ENCODE assay signal across 16 cellular contexts in genomic region chr10:47239211-47239610, GRCh38.
"Had no signal": no experiment of that assay in that cellular context is flagged by ENCODE, and none has a peak within 500 bp of the region (broad histone marks: within the 10 kb centered on the region; RNA-seq: fewer than 3 reads in every experiment).

No MANE protein-coding gene starts in this region.

- ATAC-seq: heart left ventricle; lower lobe of right lung; natural killer cell treated with Interleukin-12 subunit alpha and Interleukin-12 subunit beta and Interleukin-15 and Interleukin-18, amount 100 ng/mL, for 72 hours; sciatic nerve had no signal

- DNase-seq: cerebellar nuclear complex; colonic mucosa; effector CD4-positive, alpha-beta T cell; foreskin melanocyte; heart left ventricle; hypothalamus; left ventricle myocardium inferior; lower lobe of right lung; midbrain; stimulated activated CD4-positive, alpha-beta T cell treated with anti-CD3 and anti-CD28 coated beads, Interleukin-12 subunit alpha, Interleukin-12 subunit beta, amount 100 ng/mL, for 4 hours; stimulated activated naive CD4-positive, alpha-beta T cell; trophoblast cell had no signal

- H3K27me3 Mint-ChIP-seq: natural killer cell treated with Interleukin-12 subunit alpha and Interleukin-12 subunit beta and Interleukin-15 and Interleukin-18, amount 100 ng/mL, for 72 hours had no signal

- H3K36me3 Mint-ChIP-seq: memory B cell; natural killer cell treated with Interleukin-12 subunit alpha and Interleukin-12 subunit beta and Interleukin-15 and Interleukin-18, amount 100 ng/mL, for 72 hours had no signal

- H3K27me3 ChIP-seq: colonic mucosa had no signal

- H3K9me3 Mint-ChIP-seq: memory B cell; natural killer cell treated with Interleukin-12 subunit alpha and Interleukin-12 subunit beta and Interleukin-15 and Interleukin-18, amount 100 ng/mL, for 72 hours had no signal

- H3K9me3 ChIP-seq: colonic mucosa, lower lobe of right lung had no signal

- H3K36me3 ChIP-seq: colonic mucosa, heart left ventricle, left ventricle myocardium inferior, lower lobe of right lung had no signal

- H3K4me1 ChIP-seq: colonic mucosa, heart left ventricle, left ventricle myocardium inferior had no signal

- H3K4me3 ChIP-seq: colonic mucosa, heart left ventricle, left ventricle myocardium inferior, lower lobe of right lung, skin epidermis had no signal

- H3K27ac ChIP-seq: colonic mucosa, heart left ventricle, left ventricle myocardium inferior, lower lobe of right lung, skin epidermis had no signal

- H3K27ac Mint-ChIP-seq: memory B cell; natural killer cell treated with Interleukin-12 subunit alpha and Interleukin-12 subunit beta and Interleukin-15 and Interleukin-18, amount 100 ng/mL, for 72 hours had no signal

- H3K4me3 Mint-ChIP-seq: memory B cell; natural killer cell treated with Interleukin-12 subunit alpha and Interleukin-12 subunit beta and Interleukin-15 and Interleukin-18, amount 100 ng/mL, for 72 hours had no signal
